In the genomic region with DNA sequence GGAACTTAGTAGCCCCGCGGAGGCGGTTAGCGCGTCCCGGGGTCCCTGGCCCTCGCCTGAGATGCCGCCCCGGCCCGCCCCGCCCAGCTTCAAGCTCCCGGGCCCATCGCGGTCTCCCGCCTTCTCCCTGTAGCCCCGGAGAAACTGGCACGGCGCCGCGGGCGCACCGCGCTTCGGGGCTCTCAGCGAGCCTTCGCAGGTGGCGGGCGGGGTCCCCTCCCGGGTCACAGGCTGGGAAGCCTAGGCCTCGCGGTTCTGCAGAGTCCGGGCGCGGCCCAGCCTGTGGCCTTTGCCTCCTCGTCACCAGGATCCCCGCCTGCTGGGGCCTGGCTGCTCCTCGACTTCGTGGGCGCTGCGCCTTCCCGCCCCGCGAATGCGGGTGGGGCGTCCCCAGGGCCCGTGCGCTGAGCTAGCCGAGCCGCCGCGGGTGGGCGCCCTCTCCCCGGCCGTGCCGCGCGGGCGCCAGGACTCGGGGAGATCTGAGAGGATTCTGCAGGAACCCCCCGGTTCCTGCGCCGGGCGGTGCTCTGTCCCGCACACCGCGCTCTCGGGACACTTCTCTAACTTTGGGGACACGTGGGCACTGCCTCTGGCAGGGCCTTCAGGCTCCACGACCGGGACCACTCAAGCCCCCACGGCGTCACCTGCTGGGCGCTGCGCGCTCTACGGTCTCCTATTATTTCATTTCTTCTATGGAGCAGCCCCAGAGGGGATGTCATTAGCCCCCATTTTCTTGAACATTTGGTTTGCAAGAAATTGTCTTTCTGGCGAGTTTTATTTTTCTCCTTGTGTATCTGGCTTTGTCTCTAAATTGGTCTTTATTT, we compare ENCODE assay signal across 8 cellular contexts. TPM values are rescaled to one million over a fixed set of nuclear protein-coding genes. Genes with fewer than 3 reads are reported as not detected.
DNase-seq lines count a peak whose midpoint lies in the region; ATAC-seq and TF ChIP-seq lines count a peak whose summit lies in the region.

No MANE protein-coding gene starts in this region.

- no peak overlapping the region for H3K4ac ChIP-seq in trophoblast cell (ENCODE audit: low read depth, low read length)

- H4K20me1 ChIP-seq in OCI-LY7 (ENCODE audit: insufficient read depth, low read length): no peaks in the 10 kb centered on the region

- TF ChIP-seq CTCF in AG10803 (conservative IDR thresholded peaks at IDR 0.05; ENCODE audit: low read length) (peak; percentile 54), OCI-LY7 (conservative IDR thresholded peaks at IDR 0.05; ENCODE audit: low read length) (peak; percentile 97), uterus (IDR thresholded peaks at IDR 0.05) (peak; percentile 37 to 63 (median 50))

- peaks cover 47% of the 10 kb centered on the region for H3K4me1 ChIP-seq in OCI-LY7 (ENCODE audit: insufficient read depth, low read length, poor library complexity, severe bottlenecking)
- peaks cover 3 to 9% of the 10 kb centered on the region in 2 experiments for H3K4me1 ChIP-seq in trophoblast cell (ENCODE audit: control insufficient read depth in 1 of 2, insufficient read depth in 2 of 2, low read length in 2 of 2)
- H3K4me1 ChIP-seq in uterus: peaks cover 0 to 4% of the 10 kb centered on the region in 2 donors

- H2AK5ac ChIP-seq in trophoblast cell (ENCODE audit: low read length): no peak overlapping the region

- no peak overlapping the region for H3K14ac ChIP-seq in trophoblast cell (ENCODE audit: low read length)

- no peak overlapping the region for H3K23ac ChIP-seq in trophoblast cell (ENCODE audit: low read length)

- peak; percentile 45 for ATAC-seq in GM19035 (IDR thresholded peaks at IDR 0.05; ENCODE audit: unreplicated experiment)
- peak; percentile 53 for ATAC-seq in HG03175 (IDR thresholded peaks at IDR 0.05; ENCODE audit: unreplicated experiment)
- peak; percentile 28 for ATAC-seq in activated T-helper 17 cell treated with anti-CD3 and anti-CD28 coated beads, Interleukin-2, amount 50 U/mL, for 72 hours (replicated peaks)

- peak overlapping the region; percentile 88 for H3K4me2 ChIP-seq in OCI-LY7 (ENCODE audit: low read length)
- peak overlapping the region; percentile 84 for H3K4me2 ChIP-seq in trophoblast cell (ENCODE audit: low read length)

- H3K9me3 ChIP-seq in OCI-LY7 (ENCODE audit: low read length): no peaks in the 10 kb centered on the region
- no peaks in the 10 kb centered on the region for H3K9me3 ChIP-seq in trophoblast cell (ENCODE audit: insufficient read depth, low read depth, low read length)
- no peaks in the 10 kb centered on the region for H3K9me3 ChIP-seq in uterus

- H3K27ac Mint-ChIP-seq in activated T-helper 17 cell treated with anti-CD3 and anti-CD28 coated beads, Interleukin-2, amount 50 U/mL, for 72 hours: peak overlapping the region; percentile 83

- peaks cover 21% of the 10 kb centered on the region for H3K36me3 Mint-ChIP-seq in activated T-helper 17 cell treated with anti-CD3 and anti-CD28 coated beads, Interleukin-2, amount 50 U/mL, for 72 hours (ENCODE audit: low read depth)

- H3K27ac ChIP-seq in OCI-LY7 (ENCODE audit: low read depth, low read length, poor library complexity, severe bottlenecking) (no peak overlapping the region), trophoblast cell (ENCODE audit: low read depth, low read length) (no peak overlapping the region), uterus (peak overlapping the region; percentile 85 to 88)

- H3K9ac ChIP-seq in trophoblast cell (ENCODE audit: low read length): no peak overlapping the region

- peak overlapping the region; percentile 77 for H3K4me3 ChIP-seq in AG10803 (ENCODE audit: low read length)
- peak overlapping the region; percentile 69 for H3K4me3 ChIP-seq in OCI-LY7 (ENCODE audit: low read depth, low read length, poor library complexity, severe bottlenecking)
- H3K4me3 ChIP-seq in trophoblast cell (ENCODE audit: low read depth, low read length): peak overlapping the region; percentile 71
- H3K4me3 ChIP-seq in uterus: peak overlapping the region; percentile 54 to 55

- no peak overlapping the region for H3K18ac ChIP-seq in trophoblast cell (ENCODE audit: low read length)

- no peaks in the 10 kb centered on the region for H3K9me3 Mint-ChIP-seq in activated T-helper 17 cell treated with anti-CD3 and anti-CD28 coated beads, Interleukin-2, amount 50 U/mL, for 72 hours

- H3K79me1 ChIP-seq in trophoblast cell (ENCODE audit: low read length): no peaks in the 10 kb centered on the region

- H2AFZ ChIP-seq in OCI-LY7 (ENCODE audit: low read length) (peak overlapping the region; percentile 90), trophoblast cell (ENCODE audit: insufficient read depth, low read length, poor library complexity) (peak overlapping the region; percentile 78)

- peaks cover 37% of the 10 kb centered on the region for H3K4me1 Mint-ChIP-seq in activated T-helper 17 cell treated with anti-CD3 and anti-CD28 coated beads, Interleukin-2, amount 50 U/mL, for 72 hours

- no peak overlapping the region for H4K12ac ChIP-seq in trophoblast cell (ENCODE audit: low read depth, low read length)

- no peaks in the 10 kb centered on the region for H3K36me3 ChIP-seq in OCI-LY7 (ENCODE audit: insufficient read depth, low read length)
- no peaks in the 10 kb centered on the region for H3K36me3 ChIP-seq in trophoblast cell (ENCODE audit: control insufficient read depth in 1 of 2, insufficient read depth in 2 of 2, low read length in 2 of 2)
- no peaks in the 10 kb centered on the region for H3K36me3 ChIP-seq in uterus

- no peaks in the 10 kb centered on the region for H3K27me3 Mint-ChIP-seq in activated T-helper 17 cell treated with anti-CD3 and anti-CD28 coated beads, Interleukin-2, amount 50 U/mL, for 72 hours

- H2BK5ac ChIP-seq in trophoblast cell (ENCODE audit: low read depth, low read length, poor library complexity): no peak overlapping the region

- no peak overlapping the region for H4K91ac ChIP-seq in trophoblast cell (ENCODE audit: low read depth, low read length)

- H4K8ac ChIP-seq in trophoblast cell (ENCODE audit: low read depth, low read length): no peak overlapping the region

- no TSS peak for BruUV-seq in OCI-LY7 (replicated peaks; lab: Mats Ljungman, UMichigan)

- no peak overlapping the region for H2BK120ac ChIP-seq in trophoblast cell (ENCODE audit: insufficient read depth, low read length, poor library complexity)

- intact Hi-C loops in OCI-LY7 (cut with micrococcal nuclease; ENCODE audit: unreplicated experiment): loop anchor here (1.0 to 5.0 kb wide), 7 partner anchors 41 to 514 kb away; a partner anchor contains a TSS
- intact Hi-C loops in uterus (cut with DNase I; ENCODE audit: low total_unique reads): no loop called here

- no peaks in the 10 kb centered on the region for H3K9me2 ChIP-seq in OCI-LY7 (ENCODE audit: insufficient read depth, low read length)

- POLR2A ChIA-PET in OCI-LY7 (lab: Charles Lee): interaction anchor here (0.6 to 4.0 kb wide), 8 partner anchors 27 to 737 kb away, joined by 3 to 18 read pairs (median 4); no protein-coding TSS in a partner anchor

- H3K4me3 Mint-ChIP-seq in activated T-helper 17 cell treated with anti-CD3 and anti-CD28 coated beads, Interleukin-2, amount 50 U/mL, for 72 hours: peak overlapping the region; percentile 84

- no peak for TF ChIP-seq POLR2A in uterus (IDR thresholded peaks at IDR 0.05)

- H3K79me2 ChIP-seq in OCI-LY7 (ENCODE audit: insufficient read depth, low read depth, low read length) (no peaks in the 10 kb centered on the region), trophoblast cell (ENCODE audit: control insufficient read depth, insufficient read depth, low read length, poor library complexity) (no peaks in the 10 kb centered on the region)

- CTCF ChIA-PET in OCI-LY7 (lab: Charles Lee; ENCODE audit: unreplicated experiment): interaction anchor here (0.6 kb wide), 1 partner anchor 12 kb away, joined by 3 read pairs; no protein-coding TSS in a partner anchor

- DNase-seq in AG10803 (ENCODE audit: low read depth) (peak; percentile 40), OCI-LY7 (ENCODE audit: low spot score) (peak; percentile 85), glomerular visceral epithelial cell (ENCODE audit: extremely low spot score) (peak; percentile 48), trophoblast cell (peak in 1 of 2 donors; percentile 49), uterus (peak; percentile 54 to 58)

- H2BK12ac ChIP-seq in trophoblast cell (ENCODE audit: low read length): no peak overlapping the region

- WGBS in trophoblast cell (ENCODE audit: extremely low coverage, insufficient coverage, insufficient read length): no CpG with 5 or more reads among the region's 77 CpGs

- H3K27me3 ChIP-seq in trophoblast cell (ENCODE audit: insufficient read depth, low read length) (peaks cover 31% of the 10 kb centered on the region), uterus (no peaks in the 10 kb centered on the region)

RNA-seq across cellular contexts. Expression of a gene that starts 0.7 kb away (rescaled TPM):
- total RNA-seq in OCI-LY7 (2014; rRNA removed; shearing (Covaris generic)): 16.9 and 22.5 TPM in 2 replicates
- total RNA-seq in OCI-LY7 (2022) (45.2 and 48.8 TPM in 2 replicates), uterus (100 to 1,000 TPM in 1 of 4 donors, 10 to 100 TPM in 3; 29.1 to 165 (median 64.1) TPM)
- total RNA-seq in activated T-helper 17 cell treated with anti-CD3 and anti-CD28 coated beads, Interleukin-2, amount 50 U/mL, for 72 hours: 10 to 100 TPM; 85.2 to 87.7 TPM
- 10.5 and 10.7 TPM in 2 replicates for polyA plus RNA-seq in trophoblast cell (2013)

RNA-seq across cellular contexts. Expression of a gene that starts 53.6 kb away (rescaled TPM):
- total RNA-seq in OCI-LY7 (2014; rRNA removed; shearing (Covaris generic)): 61.1 and 67.6 TPM in 2 replicates
- 172 and 174 TPM in 2 replicates for total RNA-seq in OCI-LY7 (2022)
- 100 to 1,000 TPM; 195 to 202 TPM for total RNA-seq in activated T-helper 17 cell treated with anti-CD3 and anti-CD28 coated beads, Interleukin-2, amount 50 U/mL, for 72 hours
- 124 and 125 TPM in 2 replicates for polyA plus RNA-seq in trophoblast cell (2013)
- total RNA-seq in uterus: 100 to 1,000 TPM in 3 of 4 donors, 10 to 100 TPM in 1; 31.8 to 177 (median 143) TPM

Comparison
In these comparisons a context has a peak if more than half of its experiments do, and no peak if none do; other contexts are left out.
1. H3K27ac ChIP-seq: peak in uterus (2 of 2); none in OCI-LY7 (single experiment) and trophoblast cell (single experiment).
2. Peak in every context shown above with its lines, with median percentiles within 50 percentile points of each other: H3K4me3 ChIP-seq, CTCF ChIP-seq and ATAC-seq.